Comparison of ENCODE assay signal across 24 cellular contexts in the genomic region with DNA sequence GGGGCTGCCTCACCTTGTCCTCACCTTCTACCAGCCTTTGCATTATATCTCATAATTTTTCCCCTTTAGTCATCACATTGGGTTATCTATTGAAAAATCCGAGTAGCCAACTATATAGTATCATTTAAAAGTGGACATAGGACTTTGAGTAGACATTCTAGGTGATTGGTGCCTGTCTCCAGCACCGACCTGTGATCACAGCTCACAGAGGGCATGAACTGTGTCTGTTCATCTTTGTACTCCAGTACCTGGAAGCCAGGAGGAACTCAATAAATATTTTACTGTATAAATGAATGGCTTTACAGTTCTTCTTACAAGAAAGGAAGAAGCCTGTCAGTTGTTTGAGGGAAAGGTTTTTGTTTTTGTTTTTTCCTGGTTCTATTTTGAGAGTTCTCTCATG. TPM values are rescaled to one million over a fixed set of nuclear protein-coding genes. Genes with fewer than 3 reads are reported as not detected.
A peak's percentile ranks its signal among the peaks of the same experiment; 100 is the strongest.
DNase-seq lines count a peak whose midpoint lies in the region; ATAC-seq and TF ChIP-seq lines count a peak whose summit lies in the region.
"Had no signal": no experiment of that assay in that cellular context is flagged by ENCODE, and none has a peak within 500 bp of the region (broad histone marks: within the 10 kb centered on the region; RNA-seq: fewer than 3 reads in every experiment).

No MANE protein-coding gene starts in this region.

- TF ChIP-seq CTCF in lower lobe of right lung (IDR thresholded peaks at IDR 0.05) (no peak), type B pancreatic cell (conservative IDR thresholded peaks at IDR 0.05) (no peak)

- H3K9me3 ChIP-seq in lower lobe of right lung: no peaks in the 10 kb centered on the region
- H3K9me3 ChIP-seq: gastrocnemius medialis, HAP-1, psoas muscle had no signal

- H3K4me1 Mint-ChIP-seq in activated CD4-positive, alpha-beta memory T cell treated with anti-CD3 and anti-CD28 coated beads, Interleukin-2, amount 10 ng/mL, durations not matched to agents 7 days and 5 days: peaks cover 28% of the 10 kb centered on the region
- H3K4me1 Mint-ChIP-seq in type B pancreatic cell (ENCODE audit: unreplicated experiment): peaks cover 30% of the 10 kb centered on the region

- intact Hi-C loops in lower lobe of right lung (cut with DNase I): no loop called here

- H3K27ac ChIP-seq in lower lobe of right lung: peak overlapping the region; percentile 1
- H3K27ac ChIP-seq: HL-60, psoas muscle, WERI-Rb-1 had no signal

- no peak overlapping the region for H3K4me3 ChIP-seq in lower lobe of right lung
- H3K4me3 ChIP-seq: gastrocnemius medialis, GM12878, HAP-1, psoas muscle had no signal

- CTCF ChIA-PET in activated CD4-positive, alpha-beta memory T cell treated with anti-CD3 and anti-CD28 coated beads, Interleukin-2, amount 10 ng/mL, durations not matched to agents 7 days and 5 days (lab: Charles Lee): no interaction called here

- no peaks in the 10 kb centered on the region for H3K27me3 ChIP-seq in lower lobe of right lung (ENCODE audit: low read depth)
- H3K27me3 ChIP-seq: gastrocnemius medialis had no signal

- no peaks in the 10 kb centered on the region for H3K9me3 Mint-ChIP-seq in activated naive CD4-positive, alpha-beta T cell treated with anti-CD3 and anti-CD28 coated beads, Interleukin-2, amount 50 U/mL, for 72 hours
- H3K9me3 Mint-ChIP-seq in activated CD4-positive, alpha-beta memory T cell treated with anti-CD3 and anti-CD28 coated beads, Interleukin-2, amount 10 ng/mL, durations not matched to agents 7 days and 5 days: no peaks in the 10 kb centered on the region
- H3K9me3 Mint-ChIP-seq in type B pancreatic cell: no peaks in the 10 kb centered on the region

- ATAC-seq in activated naive CD4-positive, alpha-beta T cell treated with anti-CD3 and anti-CD28 coated beads, Interleukin-2, amount 50 U/mL, for 72 hours: no peak
- ATAC-seq in lower lobe of right lung: no peak
- ATAC-seq in GM18519 (IDR thresholded peaks at IDR 0.05; ENCODE audit: low FRiP score, unreplicated experiment): no peak
- ATAC-seq in HG03108 (IDR thresholded peaks at IDR 0.05; ENCODE audit: unreplicated experiment): no peak
- ATAC-seq in GM19452 (IDR thresholded peaks at IDR 0.05; ENCODE audit: unreplicated experiment): no peak
- ATAC-seq: gastrocnemius medialis, GM12878, psoas muscle, SK-N-SH treated with all-trans-retinoic acid at 6 μM for 48 hours had no signal

- H3K36me3 ChIP-seq in lower lobe of right lung: no peaks in the 10 kb centered on the region
- H3K36me3 ChIP-seq: gastrocnemius medialis, HAP-1, WERI-Rb-1 had no signal

- H3K4me3 Mint-ChIP-seq in activated CD4-positive, alpha-beta memory T cell treated with anti-CD3 and anti-CD28 coated beads, Interleukin-2, amount 10 ng/mL, durations not matched to agents 7 days and 5 days: no peak overlapping the region
- H3K4me3 Mint-ChIP-seq in type B pancreatic cell: peak overlapping the region; percentile 9

- peaks cover 42% of the 10 kb centered on the region for H3K4me1 ChIP-seq in lower lobe of right lung
- H3K4me1 ChIP-seq: gastrocnemius medialis, HAP-1, psoas muscle had no signal

- no peaks in the 10 kb centered on the region for H3K27me3 Mint-ChIP-seq in activated CD4-positive, alpha-beta memory T cell treated with anti-CD3 and anti-CD28 coated beads, Interleukin-2, amount 10 ng/mL, durations not matched to agents 7 days and 5 days
- H3K27me3 Mint-ChIP-seq in type B pancreatic cell: no peaks in the 10 kb centered on the region

- POLR2A ChIA-PET in activated CD4-positive, alpha-beta memory T cell treated with anti-CD3 and anti-CD28 coated beads, Interleukin-2, amount 10 ng/mL, durations not matched to agents 7 days and 5 days (lab: Charles Lee): interaction anchor here (2.7 kb wide), 1 partner anchor 20 kb away, joined by 7 read pairs; no protein-coding TSS in a partner anchor

- peak overlapping the region; percentile 63 to 93 for H3K27ac Mint-ChIP-seq in activated naive CD4-positive, alpha-beta T cell treated with anti-CD3 and anti-CD28 coated beads, Interleukin-2, amount 50 U/mL, for 72 hours
- peak overlapping the region; percentile 1 for H3K27ac Mint-ChIP-seq in activated CD4-positive, alpha-beta memory T cell treated with anti-CD3 and anti-CD28 coated beads, Interleukin-2, amount 10 ng/mL, durations not matched to agents 7 days and 5 days
- H3K27ac Mint-ChIP-seq in type B pancreatic cell: peak overlapping the region; percentile 7

- no peak for DNase-seq in activated naive CD4-positive, alpha-beta T cell treated with anti-CD3 and anti-CD28 coated beads, Interleukin-2, amount 50 U/mL, for 72 hours (ENCODE audit: low spot score in 2 of 2)
- no peak for DNase-seq in activated naive CD4-positive, alpha-beta T cell (lab: John Stamatoyannopoulos, UW)
- no peak for DNase-seq in activated CD4-positive, alpha-beta memory T cell treated with anti-CD3 and anti-CD28 coated beads, Interleukin-2, amount 10 ng/mL, durations not matched to agents 7 days and 5 days
- no peak for DNase-seq in lower lobe of right lung
- DNase-seq in type B pancreatic cell (ENCODE audit: extremely low spot score, unreplicated experiment): no peak
- DNase-seq: activated CD8-positive, alpha-beta memory T cell treated with anti-CD3 and anti-CD28 coated beads, Interleukin-2, amount 50 U/mL, for 4 hours; activated gamma-delta T cell; cortex of kidney; gastrocnemius medialis; hippocampal formation; NCI-H1694 treated with DMSO at 0.1 percent for 48 hours; NCI-H226; NCI-H748 treated with DMSO at 0.1 percent for 48 hours; psoas muscle; substantia nigra; WERI-Rb-1 had no signal

- peaks cover 0 to 16% of the 10 kb centered on the region in 2 donors for H3K36me3 Mint-ChIP-seq in activated naive CD4-positive, alpha-beta T cell treated with anti-CD3 and anti-CD28 coated beads, Interleukin-2, amount 50 U/mL, for 72 hours
- no peaks in the 10 kb centered on the region for H3K36me3 Mint-ChIP-seq in activated CD4-positive, alpha-beta memory T cell treated with anti-CD3 and anti-CD28 coated beads, Interleukin-2, amount 10 ng/mL, durations not matched to agents 7 days and 5 days (ENCODE audit: low read depth)
- no peaks in the 10 kb centered on the region for H3K36me3 Mint-ChIP-seq in type B pancreatic cell

RNA-seq across cellular contexts. Expression of gene CMTM8, which starts 46.0 kb away (rescaled TPM):
- 1 to 10 TPM; 7.8 to 9.5 TPM for total RNA-seq in activated naive CD4-positive, alpha-beta T cell treated with anti-CD3 and anti-CD28 coated beads, Interleukin-2, amount 50 U/mL, for 72 hours
- 1 to 10 TPM; 5.7 to 6.2 TPM for total RNA-seq in activated CD4-positive, alpha-beta memory T cell treated with anti-CD3 and anti-CD28 coated beads, Interleukin-2, amount 10 ng/mL, durations not matched to agents 7 days and 5 days
- total RNA-seq in lower lobe of right lung: 25.6 TPM
- total RNA-seq in type B pancreatic cell (ENCODE audit: low replicate concordance): 9.0 and 14.4 TPM in 2 replicates
- total RNA-seq: skeletal muscle tissue had no signal

Comparison
In these comparisons a context has a peak if more than half of its experiments do, and no peak if none do; other contexts are left out.
1. H3K27ac Mint-ChIP-seq: peak in every context shown above with its lines; median percentile 78 in activated naive CD4-positive, alpha-beta T cell treated with anti-CD3 and anti-CD28 coated beads, Interleukin-2, amount 50 U/mL, for 72 hours; 7 in type B pancreatic cell; 1 in activated CD4-positive, alpha-beta memory T cell treated with anti-CD3 and anti-CD28 coated beads, Interleukin-2, amount 10 ng/mL, durations not matched to agents 7 days and 5 days.